15 cellular contexts compared by ENCODE assay signal in the genomic region with DNA sequence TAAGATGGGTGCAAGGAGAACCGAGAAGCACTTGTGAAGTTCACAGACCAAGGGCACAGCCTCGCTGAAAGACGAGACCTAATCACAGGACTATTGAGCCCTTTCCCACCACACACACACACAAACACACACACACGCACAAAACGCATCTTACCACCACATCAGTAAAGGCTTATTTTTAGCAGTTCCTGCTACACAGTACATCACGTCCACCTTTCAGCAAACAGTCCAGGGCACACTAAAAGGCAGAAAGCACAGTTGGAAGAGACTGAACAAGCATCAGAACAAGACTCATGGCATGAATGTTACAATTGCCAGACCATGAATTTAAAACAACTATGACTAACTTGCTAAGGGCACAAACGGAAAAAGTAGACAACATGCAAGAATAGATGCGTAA.
A peak's percentile ranks its signal among the peaks of the same experiment; 100 is the strongest.
DNase-seq lines count a peak whose midpoint lies in the region; TF ChIP-seq lines count a peak whose summit lies in the region.
"Had no signal": no experiment of that assay in that cellular context is flagged by ENCODE, and none has a peak within 500 bp of the region (broad histone marks: within the 10 kb centered on the region; RNA-seq: fewer than 3 reads in every experiment).

No MANE protein-coding gene starts in this region.

- no peak for TF ChIP-seq CTCF in neural crest cell (conservative IDR thresholded peaks at IDR 0.05)

- no peak overlapping the region for H3K9ac ChIP-seq in endocrine pancreas (ENCODE audit: control insufficient read depth, insufficient read depth, low read length)

- peak overlapping the region; percentile 2 for H3K4me3 ChIP-seq in endocrine pancreas (ENCODE audit: control insufficient read depth, insufficient read depth, low read length)
- H3K4me3 ChIP-seq: A549 had no signal

- no peaks in the 10 kb centered on the region for H3K36me3 ChIP-seq in endocrine pancreas (ENCODE audit: control insufficient read depth, insufficient read depth, low read length)

- H3K27me3 Mint-ChIP-seq in neural crest cell (ENCODE audit: low read depth) = no peaks in the 10 kb centered on the region

- in situ Hi-C loops in KBM-7 (cut with MboI; ENCODE audit: low pct_unique_long_range_greater_than_20kb, low sequenced_read_pairs) = no loop called here

- H3K36me3 Mint-ChIP-seq in neural crest cell (ENCODE audit: low read depth) = peaks cover 16% of the 10 kb centered on the region

- peaks cover 4% of the 10 kb centered on the region for H3K4me1 ChIP-seq in endocrine pancreas (ENCODE audit: control insufficient read depth, insufficient read depth, low read length)

- H3K9me3 Mint-ChIP-seq in neural crest cell = peaks cover 9% of the 10 kb centered on the region
- H3K9me3 Mint-ChIP-seq: CD4-positive, alpha-beta T cell had no signal

- H3K27ac Mint-ChIP-seq in neural crest cell (ENCODE audit: unreplicated experiment) = peak overlapping the region; percentile 45
- H3K27ac Mint-ChIP-seq: CD4-positive, alpha-beta T cell had no signal

- no peaks in the 10 kb centered on the region for H3K27me3 ChIP-seq in endocrine pancreas (ENCODE audit: control insufficient read depth, insufficient read depth, low read length)

- H3K4me3 Mint-ChIP-seq in neural crest cell = no peak overlapping the region
- H3K4me3 Mint-ChIP-seq: CD4-positive, alpha-beta T cell had no signal

- H3K4me1 Mint-ChIP-seq in neural crest cell = peaks cover 27% of the 10 kb centered on the region

- H3K9me3 ChIP-seq in endocrine pancreas (ENCODE audit: control insufficient read depth, low read length) = no peaks in the 10 kb centered on the region
- H3K9me3 ChIP-seq: A549 had no signal

- DNase-seq in Ammon's horn (ENCODE audit: low spot score) = peak; percentile 21
- DNase-seq in KBM-7 = peak; percentile 14
- DNase-seq in neural crest cell (ENCODE audit: low read depth, low spot score) = no peak
- no peak for DNase-seq in HK-2 (ENCODE audit: unreplicated experiment)
- no peak for DNase-seq in NCI-H2171 treated with DMSO at 0.1 percent for 48 hours (lab: John Stamatoyannopoulos, UW)
- no peak for DNase-seq in NCI-H1436 (lab: John Stamatoyannopoulos, UW)
- no peak for DNase-seq in NCI-H510A treated with DMSO at 0.1 percent for 48 hours (lab: John Stamatoyannopoulos, UW)
- DNase-seq: CD4-positive, alpha-beta T cell; DMS79 treated with DMSO at 0.1 percent for 48 hours; IMR-90; NCI-H1417; NCI-H2081; NCI-H526 had no signal

Comparison
In these comparisons a context has a peak if more than half of its experiments do, and no peak if none do; other contexts are left out.
1. DNase-seq: peak in Ammon's horn (single experiment) and KBM-7 (single experiment); none in neural crest cell (single experiment), HK-2 (single experiment), NCI-H2171 treated with DMSO at 0.1 percent for 48 hours (single experiment), NCI-H1436 (single experiment) and NCI-H510A treated with DMSO at 0.1 percent for 48 hours (single experiment).